ENCODE assay signal across 17 cellular contexts in the genomic region with DNA sequence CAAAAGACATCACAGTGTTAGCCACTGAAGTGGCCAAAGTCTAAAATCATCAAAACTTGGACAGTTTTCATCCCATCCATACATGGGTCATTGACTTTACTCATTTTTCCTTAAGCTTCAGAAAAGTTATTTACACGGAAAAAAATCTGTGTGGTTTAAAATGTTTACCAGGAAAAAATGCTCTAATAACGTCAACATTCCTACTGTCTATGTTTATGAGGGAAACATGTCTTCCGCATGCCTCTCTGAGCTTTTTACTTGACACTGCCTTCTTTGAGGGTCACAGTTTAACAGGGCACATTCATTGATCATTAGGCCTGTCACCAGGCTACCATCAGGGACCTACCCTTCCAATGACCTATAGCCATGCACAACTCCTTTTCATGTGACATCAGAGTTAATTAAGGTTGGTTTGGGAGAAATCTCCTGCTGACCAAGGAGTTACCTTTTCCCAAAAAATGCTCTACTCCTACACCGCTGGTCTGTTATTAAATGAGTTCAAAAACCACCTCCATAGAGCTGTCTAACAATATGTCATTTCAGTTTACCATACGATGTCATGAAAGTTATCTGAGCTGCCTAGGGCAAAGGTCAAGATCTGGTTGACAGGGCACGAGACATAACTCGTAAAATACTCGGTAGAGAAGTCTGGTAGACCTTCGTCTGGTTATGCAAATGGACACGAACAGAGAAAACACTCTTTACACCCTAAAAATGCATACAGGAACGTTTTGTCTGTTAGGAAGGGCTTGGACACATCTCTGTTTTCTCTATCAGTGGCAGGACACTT. TPM values are rescaled to one million over a fixed set of nuclear protein-coding genes. Genes with fewer than 3 reads are reported as not detected.
DNase-seq lines count a peak whose midpoint lies in the region; ATAC-seq and TF ChIP-seq lines count a peak whose summit lies in the region.
"Had no signal": no experiment of that assay in that cellular context is flagged by ENCODE, and none has a peak within 500 bp of the region (broad histone marks: within the 10 kb centered on the region; RNA-seq: fewer than 3 reads in every experiment).

No MANE protein-coding gene starts in this region.

- peak overlapping the region; percentile 50 for H3K27ac Mint-ChIP-seq in HFFc6
- H3K27ac Mint-ChIP-seq in WTC11: peak overlapping the region; percentile 75
- H3K27ac Mint-ChIP-seq in activated CD4-positive, alpha-beta T cell treated with anti-CD3 and anti-CD28 coated beads, Interleukin-2, amount 10 ng/mL, durations not matched to agents 24 days and 14 days: no peak overlapping the region
- H3K27ac Mint-ChIP-seq: B cell; CD4-positive, CD25-positive, alpha-beta regulatory T cell had no signal

- H3K4me3 ChIP-seq in upper lobe of left lung: no peak overlapping the region

- 81 to 83% methylated on average over 11 of the region's 11 CpGs for WGBS in upper lobe of left lung, 2 donors

- H3K9me3 ChIP-seq in upper lobe of left lung: no peaks in the 10 kb centered on the region

- no peaks in the 10 kb centered on the region for H3K36me3 ChIP-seq in upper lobe of left lung

- peaks cover 0 to 13% (median 0%) of the 10 kb centered on the region in 4 donors for H3K4me1 ChIP-seq in upper lobe of left lung

- H3K4me3 Mint-ChIP-seq in HFFc6 (peak overlapping the region; percentile 55), WTC11 (no peak overlapping the region)
- no peak overlapping the region for H3K4me3 Mint-ChIP-seq in activated CD4-positive, alpha-beta T cell treated with anti-CD3 and anti-CD28 coated beads, Interleukin-2, amount 10 ng/mL, durations not matched to agents 24 days and 14 days
- H3K4me3 Mint-ChIP-seq: B cell; CD4-positive, CD25-positive, alpha-beta regulatory T cell had no signal

- DNase-seq in HFFc6 (no peak), WTC11 (ENCODE audit: low spot score) (no peak), left kidney (ENCODE audit: low read depth, low spot score) (peak; percentile 45), upper lobe of left lung (no peak), SKM-1 treated with dmso at 0.1 percent for 144 hours (lab: John Stamatoyannopoulos, UW; ENCODE audit: unreplicated experiment) (no peak), NCI-H226 (no peak)
- DNase-seq in activated CD4-positive, alpha-beta T cell treated with anti-CD3 and anti-CD28 coated beads, Interleukin-2, amount 10 ng/mL, durations not matched to agents 24 days and 14 days: no peak
- DNase-seq: CD4-positive, CD25-positive, alpha-beta regulatory T cell; DMS79; NCI-H1417 treated with DMSO at 0.1 percent for 48 hours; NCI-H1930; NCI-H446; NCI-H748 treated with DMSO at 0.1 percent for 48 hours; SHP77 treated with DMSO at 0.1 percent for 48 hours had no signal

- no peak for TF ChIP-seq EP300 in upper lobe of left lung (IDR thresholded peaks at IDR 0.05)

- H3K4me1 Mint-ChIP-seq in HFFc6 (ENCODE audit: low read depth): peaks cover 97% of the 10 kb centered on the region
- H3K4me1 Mint-ChIP-seq in WTC11: peaks cover 65% of the 10 kb centered on the region
- peaks cover 15% of the 10 kb centered on the region for H3K4me1 Mint-ChIP-seq in activated CD4-positive, alpha-beta T cell treated with anti-CD3 and anti-CD28 coated beads, Interleukin-2, amount 10 ng/mL, durations not matched to agents 24 days and 14 days
- H3K4me1 Mint-ChIP-seq: B cell; CD4-positive, CD25-positive, alpha-beta regulatory T cell had no signal

- H3K9me3 Mint-ChIP-seq in HFFc6 (no peaks in the 10 kb centered on the region), WTC11 (peaks cover 11% of the 10 kb centered on the region)
- no peaks in the 10 kb centered on the region for H3K9me3 Mint-ChIP-seq in activated CD4-positive, alpha-beta T cell treated with anti-CD3 and anti-CD28 coated beads, Interleukin-2, amount 10 ng/mL, durations not matched to agents 24 days and 14 days

- no peak for TF ChIP-seq POLR2A in upper lobe of left lung (IDR thresholded peaks at IDR 0.05)

- POLR2A ChIA-PET in WTC11 (lab: Charles Lee): no interaction called here

- intact Hi-C loops in activated CD4-positive, alpha-beta T cell treated with anti-CD3 and anti-CD28 coated beads, Interleukin-2, amount 10 ng/mL, durations not matched to agents 24 days and 14 days (cut with micrococcal nuclease): loop anchor here (2.0 kb wide), 1 partner anchor 16 kb away; no protein-coding TSS in a partner anchor

- CTCF ChIA-PET in WTC11 (lab: Charles Lee): no interaction called here

- no peaks in the 10 kb centered on the region for H3K27me3 ChIP-seq in upper lobe of left lung

- peaks cover 20% of the 10 kb centered on the region for H3K36me3 Mint-ChIP-seq in HFFc6 (ENCODE audit: low read depth)
- H3K36me3 Mint-ChIP-seq in WTC11: peaks cover 19% of the 10 kb centered on the region
- H3K36me3 Mint-ChIP-seq in activated CD4-positive, alpha-beta T cell treated with anti-CD3 and anti-CD28 coated beads, Interleukin-2, amount 10 ng/mL, durations not matched to agents 24 days and 14 days (ENCODE audit: low read depth): peaks cover 3% of the 10 kb centered on the region
- H3K36me3 Mint-ChIP-seq: CD4-positive, CD25-positive, alpha-beta regulatory T cell had no signal

- ATAC-seq in WTC11 (no peak), upper lobe of left lung (ENCODE audit: low FRiP score in 2 of 2) (no peak)

- no peak for TF ChIP-seq CTCF in HFFc6 (IDR thresholded peaks at IDR 0.05)
- no peak for TF ChIP-seq CTCF in WTC11 (IDR thresholded peaks at IDR 0.05)
- TF ChIP-seq CTCF in upper lobe of left lung (IDR thresholded peaks at IDR 0.05): no peak

- H3K27ac ChIP-seq in upper lobe of left lung: no peak overlapping the region
- H3K27ac ChIP-seq: HL-60 had no signal

- H3K27me3 Mint-ChIP-seq in HFFc6 (ENCODE audit: insufficient read depth) (no peaks in the 10 kb centered on the region), WTC11 (ENCODE audit: low read depth) (no peaks in the 10 kb centered on the region)
- no peaks in the 10 kb centered on the region for H3K27me3 Mint-ChIP-seq in activated CD4-positive, alpha-beta T cell treated with anti-CD3 and anti-CD28 coated beads, Interleukin-2, amount 10 ng/mL, durations not matched to agents 24 days and 14 days

TF ChIP-seq in WTC11, 78 proteins besides CTCF, POLR2A, EP300 and RAD21:
- TF ChIP-seq, protein P1, sequence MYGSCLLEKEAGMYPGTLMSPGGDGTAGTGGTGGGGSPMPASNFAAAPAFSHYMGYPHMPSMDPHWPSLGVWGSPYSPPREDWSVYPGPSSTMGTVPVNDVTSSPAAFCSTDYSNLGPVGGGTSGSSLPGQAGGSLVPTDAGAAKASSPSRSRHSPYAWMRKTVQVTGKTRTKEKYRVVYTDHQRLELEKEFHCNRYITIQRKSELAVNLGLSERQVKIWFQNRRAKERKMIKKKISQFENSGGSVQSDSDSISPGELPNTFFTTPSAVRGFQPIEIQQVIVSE (CRISPR knock-in tag; IDR thresholded peaks at IDR 0.05; ENCODE audit: borderline replicate concordance): no peak
- TF ChIP-seq, protein P2, sequence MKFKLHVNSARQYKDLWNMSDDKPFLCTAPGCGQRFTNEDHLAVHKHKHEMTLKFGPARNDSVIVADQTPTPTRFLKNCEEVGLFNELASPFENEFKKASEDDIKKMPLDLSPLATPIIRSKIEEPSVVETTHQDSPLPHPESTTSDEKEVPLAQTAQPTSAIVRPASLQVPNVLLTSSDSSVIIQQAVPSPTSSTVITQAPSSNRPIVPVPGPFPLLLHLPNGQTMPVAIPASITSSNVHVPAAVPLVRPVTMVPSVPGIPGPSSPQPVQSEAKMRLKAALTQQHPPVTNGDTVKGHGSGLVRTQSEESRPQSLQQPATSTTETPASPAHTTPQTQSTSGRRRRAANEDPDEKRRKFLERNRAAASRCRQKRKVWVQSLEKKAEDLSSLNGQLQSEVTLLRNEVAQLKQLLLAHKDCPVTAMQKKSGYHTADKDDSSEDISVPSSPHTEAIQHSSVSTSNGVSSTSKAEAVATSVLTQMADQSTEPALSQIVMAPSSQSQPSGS (CRISPR knock-in tag; IDR thresholded peaks at IDR 0.05; ENCODE audit: borderline replicate concordance, low read depth): no peak
- no peak for TF ChIP-seq NR1H2 (CRISPR knock-in tag; IDR thresholded peaks at IDR 0.05)
- TF ChIP-seq SOX15 (CRISPR knock-in tag; IDR thresholded peaks at IDR 0.05): no peak
- no peak for TF ChIP-seq FOXP1 (CRISPR knock-in tag; IDR thresholded peaks at IDR 0.05; ENCODE audit: borderline replicate concordance)
- no peak for TF ChIP-seq RELA (CRISPR knock-in tag; IDR thresholded peaks at IDR 0.05; ENCODE audit: borderline replicate concordance)
- TF ChIP-seq, protein P3, sequence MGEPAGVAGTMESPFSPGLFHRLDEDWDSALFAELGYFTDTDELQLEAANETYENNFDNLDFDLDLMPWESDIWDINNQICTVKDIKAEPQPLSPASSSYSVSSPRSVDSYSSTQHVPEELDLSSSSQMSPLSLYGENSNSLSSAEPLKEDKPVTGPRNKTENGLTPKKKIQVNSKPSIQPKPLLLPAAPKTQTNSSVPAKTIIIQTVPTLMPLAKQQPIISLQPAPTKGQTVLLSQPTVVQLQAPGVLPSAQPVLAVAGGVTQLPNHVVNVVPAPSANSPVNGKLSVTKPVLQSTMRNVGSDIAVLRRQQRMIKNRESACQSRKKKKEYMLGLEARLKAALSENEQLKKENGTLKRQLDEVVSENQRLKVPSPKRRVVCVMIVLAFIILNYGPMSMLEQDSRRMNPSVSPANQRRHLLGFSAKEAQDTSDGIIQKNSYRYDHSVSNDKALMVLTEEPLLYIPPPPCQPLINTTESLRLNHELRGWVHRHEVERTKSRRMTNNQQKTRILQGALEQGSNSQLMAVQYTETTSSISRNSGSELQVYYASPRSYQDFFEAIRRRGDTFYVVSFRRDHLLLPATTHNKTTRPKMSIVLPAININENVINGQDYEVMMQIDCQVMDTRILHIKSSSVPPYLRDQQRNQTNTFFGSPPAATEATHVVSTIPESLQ (CRISPR knock-in tag; IDR thresholded peaks at IDR 0.05): no peak
TF ChIP-seq in WTC11: peak in this region for 0.

RNA-seq across cellular contexts. Expression of a gene that starts 17.8 kb away (rescaled TPM):
- 100 to 1,000 TPM in 2 of 6 experiments, 10 to 100 TPM in 4; 80.5 to 118 (median 91.0) TPM for total RNA-seq in HFFc6 (2021; fragmentation: NEBNext Ultra II Directional; extraction: Animal tissue kit (Norgen Biotek cat#: 25700))
- total RNA-seq in WTC11 (2021) (66.3 to 71.0 TPM (median 66.8 TPM) in 3 replicates), upper lobe of left lung (10 to 100 TPM; 20.9 to 47.9 (median 25.5) TPM)
- 46.3 and 46.7 TPM in 2 replicates for total RNA-seq in activated CD4-positive, alpha-beta T cell treated with anti-CD3 and anti-CD28 coated beads, Interleukin-2, amount 10 ng/mL, durations not matched to agents 24 days and 14 days
- total RNA-seq: G401 had no signal
